Comparison of ENCODE assay signal across 16 cellular contexts in genomic region chr20:59082981-59083380, GRCh38.
DNase-seq lines count a peak whose midpoint lies in the region; ATAC-seq lines count a peak whose summit lies in the region.
"Had no signal": no experiment of that assay in that cellular context is flagged by ENCODE, and none has a peak within 500 bp of the region (broad histone marks: within the 10 kb centered on the region; RNA-seq: fewer than 3 reads in every experiment).

No MANE protein-coding gene starts in this region.

- DNase-seq in AG08395 (ENCODE audit: low spot score) = peak; percentile 74
- peak; percentile 74 for DNase-seq in HS-5 (ENCODE audit: low read depth)
- peak; percentile 28 for DNase-seq in amniotic stem cell (lab: John Stamatoyannopoulos, UW)
- DNase-seq in kidney tubule cell (ENCODE audit: low spot score) = peak; percentile 71
- DNase-seq in activated CD4-positive, alpha-beta T cell treated with anti-CD3 and anti-CD28 coated beads for 1 hour = no peak
- DNase-seq: activated naive CD8-positive, alpha-beta T cell treated with anti-CD3 and anti-CD28 coated beads, Interleukin-2, amount 50 U/mL, for 24 hours; activated T-cell treated with anti-CD3 and anti-CD28 coated beads, Interleukin-2, amount 50 U/mL, for 1 hour; cortex of kidney; DMS79; NCI-H2029 treated with DMSO at 0.1 percent for 48 hours; psoas muscle; stimulated activated CD4-positive, alpha-beta T cell treated with anti-CD3 and anti-CD28 coated beads, Interleukin-2, amount 100 ng/mL, for 24 hours; T-cell had no signal

- ATAC-seq in HG02642 (IDR thresholded peaks at IDR 0.05; ENCODE audit: poor library complexity, unreplicated experiment) (no peak), GM18870 (IDR thresholded peaks at IDR 0.05; ENCODE audit: unreplicated experiment) (no peak), GM19452 (IDR thresholded peaks at IDR 0.05; ENCODE audit: unreplicated experiment) (no peak)
- ATAC-seq: activated naive CD8-positive, alpha-beta T cell treated with anti-CD3 and anti-CD28 coated beads, Interleukin-2, amount 50 U/mL, for 24 hours; psoas muscle; T-cell had no signal
